Comparison of ENCODE assay signal across 22 cellular contexts in genomic region chr12:121333747-121334146, GRCh38.
"Had no signal": no experiment of that assay in that cellular context is flagged by ENCODE, and none has a peak within 500 bp of the region (broad histone marks: within the 10 kb centered on the region; RNA-seq: fewer than 3 reads in every experiment).

No MANE protein-coding gene starts in this region.

- H3K27ac ChIP-seq: KMS-11, RWPE1 had no signal

- DNase-seq: IMR-90, Kasumi-1, MM.1S, NCI-H1092 treated with DMSO at 0.1 percent for 48 hours, NCI-H1436, NCI-H187, NCI-H2029, NCI-H2081 treated with DMSO at 0.1 percent for 48 hours, NCI-H2171, NCI-H226, NCI-H446, NCI-H510A, NCI-H524 treated with DMSO at 0.1 percent for 48 hours, NCI-H69, NCI-H774, PC-3, SHP77, SK-N-SH had no signal

- ATAC-seq: Panc1, PC-3 had no signal

- FAIRE-seq: HepG2 had no signal
